In the genomic region with DNA sequence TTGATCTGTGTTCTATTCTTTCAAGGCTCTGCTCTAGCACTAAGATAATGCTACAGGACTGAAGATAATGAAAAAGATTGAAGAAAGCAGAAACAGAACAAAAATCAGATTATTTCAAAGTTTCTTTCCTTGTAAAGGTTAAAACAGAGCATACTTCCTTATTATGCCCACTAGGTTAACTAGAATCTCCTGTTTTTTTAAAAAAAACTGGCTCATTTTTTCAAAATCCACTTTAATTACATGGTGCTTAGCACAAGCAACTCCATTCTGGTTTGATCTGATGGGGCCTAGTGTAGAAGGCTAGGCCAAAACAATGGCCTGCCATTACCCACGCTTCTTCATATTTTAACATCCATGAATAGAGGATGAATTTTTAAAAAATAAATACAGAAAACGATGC, we compare ENCODE assay signal across 11 cellular contexts. TPM values are rescaled to one million over a fixed set of nuclear protein-coding genes. Genes with fewer than 3 reads are reported as not detected.
DNase-seq lines count a peak whose midpoint lies in the region; ATAC-seq and TF ChIP-seq lines count a peak whose summit lies in the region.
"Had no signal": no experiment of that assay in that cellular context is flagged by ENCODE, and none has a peak within 500 bp of the region (broad histone marks: within the 10 kb centered on the region; RNA-seq: fewer than 3 reads in every experiment).

No MANE protein-coding gene starts in this region.

- H3K4me1 Mint-ChIP-seq in activated naive CD4-positive, alpha-beta T cell treated with anti-CD3 and anti-CD28 coated beads for 36 hours (ENCODE audit: low read depth), result peaks cover 50% of the 10 kb centered on the region
- H3K4me1 Mint-ChIP-seq in T-cell, result peaks cover 66 to 74% (median 70%) of the 10 kb centered on the region in 3 donors
- H3K4me1 Mint-ChIP-seq in stimulated activated naive CD8-positive, alpha-beta T cell treated with anti-CD3 and anti-CD28 coated beads, Interleukin-15, amount 100 ng/mL, for 72 hours, result peaks cover 56% of the 10 kb centered on the region

- no peak for TF ChIP-seq CTCF in hepatocyte (IDR thresholded peaks at IDR 0.05; ENCODE audit: poor library complexity)

- intact Hi-C loops in activated naive CD4-positive, alpha-beta T cell treated with anti-CD3 and anti-CD28 coated beads for 36 hours (cut with micrococcal nuclease), result loop anchor here (5.0 kb wide), 1 partner anchor 545 kb away; a partner anchor contains a TSS
- intact Hi-C loops in right cardiac atrium (cut with DNase I), result no loop called here

- H4K20me1 ChIP-seq in hepatocyte (ENCODE audit: insufficient read depth, poor library complexity, severe bottlenecking), result peaks cover 5% of the 10 kb centered on the region

- peaks cover 23% of the 10 kb centered on the region for H3K36me3 Mint-ChIP-seq in activated naive CD4-positive, alpha-beta T cell treated with anti-CD3 and anti-CD28 coated beads for 36 hours (ENCODE audit: low read depth)
- peaks cover 45 to 71% of the 10 kb centered on the region in 2 donors for H3K36me3 Mint-ChIP-seq in activated naive CD4-positive, alpha-beta T cell treated with anti-CD3 and anti-CD28 coated beads, Interleukin-2, amount 50 U/mL, for 72 hours
- peaks cover 30% of the 10 kb centered on the region for H3K36me3 Mint-ChIP-seq in T-cell

- H3K4me2 ChIP-seq in hepatocyte, result peak overlapping the region; percentile 72

- H3K4me3 Mint-ChIP-seq in activated naive CD4-positive, alpha-beta T cell treated with anti-CD3 and anti-CD28 coated beads for 36 hours, result peak overlapping the region; percentile 91
- peak overlapping the region; percentile 96 to 97 (median 97) for H3K4me3 Mint-ChIP-seq in T-cell
- peak overlapping the region; percentile 56 to 88 for H3K4me3 Mint-ChIP-seq in stimulated activated naive CD8-positive, alpha-beta T cell treated with anti-CD3 and anti-CD28 coated beads, Interleukin-15, amount 100 ng/mL, for 72 hours

- H3K4me3 ChIP-seq in hepatocyte (peak overlapping the region; percentile 37), right cardiac atrium (ENCODE audit: low read length) (no peak overlapping the region)

- H3K27ac Mint-ChIP-seq in activated naive CD4-positive, alpha-beta T cell treated with anti-CD3 and anti-CD28 coated beads for 36 hours, result no peak overlapping the region
- H3K27ac Mint-ChIP-seq in activated naive CD4-positive, alpha-beta T cell treated with anti-CD3 and anti-CD28 coated beads, Interleukin-2, amount 50 U/mL, for 72 hours, result peak overlapping the region in 1 of 2 donors; percentile 88
- H3K27ac Mint-ChIP-seq in T-cell, result peak overlapping the region; percentile 33 to 98
- no peak overlapping the region for H3K27ac Mint-ChIP-seq in stimulated activated naive CD8-positive, alpha-beta T cell treated with anti-CD3 and anti-CD28 coated beads, Interleukin-15, amount 100 ng/mL, for 72 hours

- POLR2A ChIA-PET in T-cell (lab: Charles Lee), result no interaction called here

- no peaks in the 10 kb centered on the region for H3K9me2 ChIP-seq in hepatocyte (replicated peaks; ENCODE audit: insufficient read depth)

- H2AFZ ChIP-seq in hepatocyte, result peak overlapping the region; percentile 69

- peaks cover 76% of the 10 kb centered on the region for H3K79me2 ChIP-seq in hepatocyte

- H3K27ac ChIP-seq in hepatocyte (peak overlapping the region; percentile 84), caudate nucleus (ENCODE audit: low read depth, low read length) (no peak overlapping the region), right cardiac atrium (ENCODE audit: low read length) (no peak overlapping the region)

- ATAC-seq in activated naive CD4-positive, alpha-beta T cell treated with anti-CD3 and anti-CD28 coated beads, Interleukin-2, amount 50 U/mL, for 72 hours, result no peak
- ATAC-seq in T-cell (replicated peaks in 1 of 4) (no peak), right cardiac atrium (no peak)
- ATAC-seq in stimulated activated naive CD8-positive, alpha-beta T cell treated with anti-CD3 and anti-CD28 coated beads, Interleukin-15, amount 100 ng/mL, for 72 hours, result no peak
- ATAC-seq: heart left ventricle had no signal

- CTCF ChIA-PET in activated naive CD4-positive, alpha-beta T cell treated with anti-CD3 and anti-CD28 coated beads for 36 hours (lab: Charles Lee), result interaction anchor here (1.5 to 1.7 kb wide), 2 partner anchors 15 to 44 kb away, joined by 3 to 6 read pairs; no protein-coding TSS in a partner anchor
- CTCF ChIA-PET in T-cell (lab: Charles Lee), result interaction anchor here in 1 of 2 donors (0.5 to 2.5 kb wide), 4 partner anchors 38 to 159 kb away, joined by 4 to 9 read pairs (median 5); no protein-coding TSS in a partner anchor

- WGBS in hepatocyte (ENCODE audit: low lambda C conversion rate, missing lambda C conversion rate), result 94% methylated on average over 2 of the region's 2 CpGs
- 93% methylated on average over 2 of the region's 2 CpGs for WGBS in right cardiac atrium

- no peaks in the 10 kb centered on the region for H3K27me3 Mint-ChIP-seq in activated naive CD4-positive, alpha-beta T cell treated with anti-CD3 and anti-CD28 coated beads for 36 hours (ENCODE audit: low read depth)
- no peaks in the 10 kb centered on the region for H3K27me3 Mint-ChIP-seq in T-cell
- no peaks in the 10 kb centered on the region for H3K27me3 Mint-ChIP-seq in stimulated activated naive CD8-positive, alpha-beta T cell treated with anti-CD3 and anti-CD28 coated beads, Interleukin-15, amount 100 ng/mL, for 72 hours

- H3K4me1 ChIP-seq in hepatocyte (ENCODE audit: insufficient read depth) (peaks cover 10% of the 10 kb centered on the region), right cardiac atrium (ENCODE audit: control insufficient read depth, insufficient read depth, low read length) (peaks cover 2% of the 10 kb centered on the region)

- H3K9me3 Mint-ChIP-seq in activated naive CD4-positive, alpha-beta T cell treated with anti-CD3 and anti-CD28 coated beads for 36 hours, result peaks cover 10% of the 10 kb centered on the region
- peaks cover 9 to 23% of the 10 kb centered on the region in 2 donors for H3K9me3 Mint-ChIP-seq in activated naive CD4-positive, alpha-beta T cell treated with anti-CD3 and anti-CD28 coated beads, Interleukin-2, amount 50 U/mL, for 72 hours
- H3K9me3 Mint-ChIP-seq in T-cell, result peaks cover 3 to 13% (median 6%) of the 10 kb centered on the region in 3 donors
- H3K9me3 Mint-ChIP-seq in stimulated activated naive CD8-positive, alpha-beta T cell treated with anti-CD3 and anti-CD28 coated beads, Interleukin-15, amount 100 ng/mL, for 72 hours, result peaks cover 13 to 14% of the 10 kb centered on the region in 2 donors

- no peaks in the 10 kb centered on the region for H3K36me3 ChIP-seq in hepatocyte (replicated peaks; ENCODE audit: insufficient read depth, low read depth)
- H3K36me3 ChIP-seq: heart left ventricle, tibial nerve had no signal

- H3K9me3 ChIP-seq in hepatocyte (ENCODE audit: low read depth) (no peaks in the 10 kb centered on the region), right cardiac atrium (ENCODE audit: control insufficient read depth, low read length) (no peaks in the 10 kb centered on the region)
- H3K9me3 ChIP-seq: tibial nerve had no signal

- DNase-seq in activated naive CD4-positive, alpha-beta T cell treated with anti-CD3 and anti-CD28 coated beads for 36 hours, result no peak
- no peak for DNase-seq in activated naive CD4-positive, alpha-beta T cell treated with anti-CD3 and anti-CD28 coated beads, Interleukin-2, amount 50 U/mL, for 72 hours (ENCODE audit: low spot score in 2 of 2)
- DNase-seq in T-cell (no peak), hepatocyte (ENCODE audit: low spot score) (no peak), caudate nucleus (lab: John Stamatoyannopoulos, UW) (no peak), right cardiac atrium (no peak), T1000 (lab: John Stamatoyannopoulos, UW) (no peak)
- no peak for DNase-seq in stimulated activated naive CD8-positive, alpha-beta T cell treated with anti-CD3 and anti-CD28 coated beads, Interleukin-15, amount 100 ng/mL, for 72 hours
- DNase-seq: activated effector memory CD4-positive, alpha-beta T cell treated with anti-CD3 and anti-CD28 coated beads, Interleukin-2, amount 50 U/mL, for 16 hours; heart left ventricle had no signal

- H3K27me3 ChIP-seq in hepatocyte, result no peaks in the 10 kb centered on the region
- H3K27me3 ChIP-seq in right cardiac atrium (ENCODE audit: control insufficient read depth, insufficient read depth), result no peaks in the 10 kb centered on the region
- H3K27me3 ChIP-seq: heart left ventricle, tibial nerve had no signal

RNA-seq across cellular contexts. Expression of a gene that starts 1.2 kb away (rescaled TPM):
- total RNA-seq in activated naive CD4-positive, alpha-beta T cell treated with anti-CD3 and anti-CD28 coated beads for 36 hours, result 10 to 100 TPM; 71.6 to 79.5 TPM
- 10 to 100 TPM; 90.0 to 94.6 TPM for total RNA-seq in activated naive CD4-positive, alpha-beta T cell treated with anti-CD3 and anti-CD28 coated beads, Interleukin-2, amount 50 U/mL, for 72 hours
- total RNA-seq in T-cell (10 to 100 TPM; 42.3 to 48.4 (median 43.0) TPM), hepatocyte (96.1 and 123 TPM in 2 replicates), right cardiac atrium (10 to 100 TPM; 14.5 to 33.4 (median 19.7) TPM)
- polyA plus RNA-seq in hepatocyte (13.3 and 15.8 TPM in 2 replicates), right cardiac atrium (3.0 TPM)

RNA-seq across cellular contexts. Expression of a gene that starts 52.0 kb away (rescaled TPM):
- total RNA-seq in activated naive CD4-positive, alpha-beta T cell treated with anti-CD3 and anti-CD28 coated beads for 36 hours, result not detected
- total RNA-seq in activated naive CD4-positive, alpha-beta T cell treated with anti-CD3 and anti-CD28 coated beads, Interleukin-2, amount 50 U/mL, for 72 hours, result not detected
- total RNA-seq in T-cell (not detected), hepatocyte (not detected in 2 replicates), right cardiac atrium (not detected)
- polyA plus RNA-seq in hepatocyte (not detected in 2 replicates), right cardiac atrium (not detected)
- total RNA-seq: heart left ventricle, tibial nerve had no signal
- polyA plus RNA-seq: heart left ventricle had no signal

Comparison
In these comparisons a context has a peak if more than half of its experiments do, and no peak if none do; other contexts are left out.
1. H3K27ac Mint-ChIP-seq: peak in T-cell (2 of 2); none in activated naive CD4-positive, alpha-beta T cell treated with anti-CD3 and anti-CD28 coated beads for 36 hours (single experiment) and stimulated activated naive CD8-positive, alpha-beta T cell treated with anti-CD3 and anti-CD28 coated beads, Interleukin-15, amount 100 ng/mL, for 72 hours (0 of 2).
2. Peak in every context shown above with its lines, with median percentiles within 50 percentile points of each other: H3K4me3 Mint-ChIP-seq.